Comparison of ENCODE assay signal across 9 cellular contexts in genomic region chr17:83198366-83199341, GRCh38.
DNase-seq lines count a peak whose midpoint lies in the region; ATAC-seq and TF ChIP-seq lines count a peak whose summit lies in the region.
"Had no signal": no experiment of that assay in that cellular context is flagged by ENCODE, and none has a peak within 500 bp of the region (broad histone marks: within the 10 kb centered on the region; RNA-seq: fewer than 3 reads in every experiment).

No MANE protein-coding gene starts in this region.

- no peak overlapping the region for H3K4me2 ChIP-seq in mesenchymal stem cell (ENCODE audit: low read length, poor library complexity, severe bottlenecking)

- no peak overlapping the region for H2BK12ac ChIP-seq in mesenchymal stem cell (ENCODE audit: low read length in 2 of 2)

- peak; percentile 7 for DNase-seq in activated gamma-delta T cell treated with Interleukin-2 at 50 U/mL for 16 hours
- DNase-seq in activated gamma-delta T cell (lab: John Stamatoyannopoulos, UW) = no peak
- no peak for DNase-seq in activated naive CD8-positive, alpha-beta T cell treated with anti-CD3 and anti-CD28 coated beads, Interleukin-2, amount 50 U/mL, for 24 hours
- no peak for DNase-seq in mesenchymal stem cell
- peak; percentile 65 for DNase-seq in upper lobe of right lung
- no peak for DNase-seq in ecto neural progenitor cell (ENCODE audit: low spot score)
- DNase-seq in DMS114 treated with DMSO at 0.1 percent for 48 hours (lab: John Stamatoyannopoulos, UW; ENCODE audit: unreplicated experiment) = no peak
- DNase-seq: NCI-H1694 treated with DMSO at 0.1 percent for 48 hours had no signal

- H3K4me1 ChIP-seq in mesenchymal stem cell (ENCODE audit: control insufficient read depth, insufficient read depth, low read depth, low read length) (peaks cover 44% of the 10 kb centered on the region), upper lobe of right lung (peaks cover 42% of the 10 kb centered on the region)

- no peak for ATAC-seq in activated naive CD8-positive, alpha-beta T cell treated with anti-CD3 and anti-CD28 coated beads, Interleukin-2, amount 50 U/mL, for 24 hours
- ATAC-seq in upper lobe of right lung (no peak), HG03469 (IDR thresholded peaks at IDR 0.05; ENCODE audit: unreplicated experiment) (no peak)

- peaks cover 70% of the 10 kb centered on the region for H3K4me1 Mint-ChIP-seq in activated naive CD8-positive, alpha-beta T cell treated with anti-CD3 and anti-CD28 coated beads, Interleukin-2, amount 50 U/mL, for 24 hours

- TF ChIP-seq CTCF in upper lobe of right lung (IDR thresholded peaks at IDR 0.05) = no peak

- H2AK5ac ChIP-seq in mesenchymal stem cell (ENCODE audit: low read length, severe bottlenecking) = no peak overlapping the region

- H3K9me3 Mint-ChIP-seq in activated naive CD8-positive, alpha-beta T cell treated with anti-CD3 and anti-CD28 coated beads, Interleukin-2, amount 50 U/mL, for 24 hours = no peaks in the 10 kb centered on the region

- H3K4me3 Mint-ChIP-seq in activated naive CD8-positive, alpha-beta T cell treated with anti-CD3 and anti-CD28 coated beads, Interleukin-2, amount 50 U/mL, for 24 hours = peak overlapping the region; percentile 65

- no peak overlapping the region for H2AFZ ChIP-seq in mesenchymal stem cell (ENCODE audit: low read depth, low read length)

- 85% methylated on average over 20 of the region's 27 CpGs for WGBS in mesenchymal stem cell

- H3K23ac ChIP-seq in mesenchymal stem cell (ENCODE audit: low read length in 2 of 2) = no peak overlapping the region

- H2BK15ac ChIP-seq in mesenchymal stem cell (ENCODE audit: low read depth, poor library complexity, severe bottlenecking) = no peak overlapping the region

- H3K9me3 ChIP-seq in mesenchymal stem cell (ENCODE audit: control insufficient read depth, low read length) (no peaks in the 10 kb centered on the region), upper lobe of right lung (no peaks in the 10 kb centered on the region)

- H3K27ac Mint-ChIP-seq in activated naive CD8-positive, alpha-beta T cell treated with anti-CD3 and anti-CD28 coated beads, Interleukin-2, amount 50 U/mL, for 24 hours = peak overlapping the region; percentile 98

- H4K8ac ChIP-seq in mesenchymal stem cell (ENCODE audit: low read length) = no peak overlapping the region

- no peaks in the 10 kb centered on the region for H3K36me3 Mint-ChIP-seq in activated naive CD8-positive, alpha-beta T cell treated with anti-CD3 and anti-CD28 coated beads, Interleukin-2, amount 50 U/mL, for 24 hours (ENCODE audit: low read depth)

- H3K79me1 ChIP-seq in mesenchymal stem cell (replicated peaks; ENCODE audit: low read length, poor library complexity, severe bottlenecking) = no peaks in the 10 kb centered on the region

- H2BK120ac ChIP-seq in mesenchymal stem cell (ENCODE audit: low read depth, low read length) = no peak overlapping the region

- H3K27ac ChIP-seq in mesenchymal stem cell (ENCODE audit: low read length, poor library complexity, severe bottlenecking) (no peak overlapping the region), upper lobe of right lung (peak overlapping the region; percentile 87)

- intact Hi-C loops in upper lobe of right lung (cut with DNase I) = no loop called here

- peak overlapping the region; percentile 85 for H3K9ac ChIP-seq in mesenchymal stem cell (ENCODE audit: low read length)

- H3K4ac ChIP-seq in mesenchymal stem cell (ENCODE audit: low read depth in 1 of 2, low read length in 2 of 2) = no peak overlapping the region

- no peak overlapping the region for H4K91ac ChIP-seq in mesenchymal stem cell (ENCODE audit: low read length)

- H3K36me3 ChIP-seq in mesenchymal stem cell (ENCODE audit: control insufficient read depth in 1 of 2, insufficient read depth in 2 of 2, low read depth in 1 of 2, low read length in 2 of 2) (no peaks in the 10 kb centered on the region), upper lobe of right lung (no peaks in the 10 kb centered on the region)

- no peak overlapping the region for H3K4me3 ChIP-seq in mesenchymal stem cell (ENCODE audit: insufficient read depth in 1 of 2, low read depth in 1 of 2, low read length in 2 of 2)
- H3K4me3 ChIP-seq in upper lobe of right lung = peak overlapping the region; percentile 28

- no peak overlapping the region for H2BK5ac ChIP-seq in mesenchymal stem cell (ENCODE audit: low read depth, low read length, poor library complexity, severe bottlenecking)

- H3K27me3 ChIP-seq in mesenchymal stem cell (ENCODE audit: control insufficient read depth in 1 of 2, insufficient read depth in 1 of 2, low read length in 2 of 2) = no peaks in the 10 kb centered on the region
- no peaks in the 10 kb centered on the region for H3K27me3 ChIP-seq in upper lobe of right lung

- no peak overlapping the region for H3K18ac ChIP-seq in mesenchymal stem cell (ENCODE audit: low read depth in 1 of 2, low read length in 2 of 2)

- peaks cover 3% of the 10 kb centered on the region for H3K27me3 Mint-ChIP-seq in activated naive CD8-positive, alpha-beta T cell treated with anti-CD3 and anti-CD28 coated beads, Interleukin-2, amount 50 U/mL, for 24 hours

- no peak overlapping the region for H3K14ac ChIP-seq in mesenchymal stem cell (ENCODE audit: low read length in 2 of 2)

Comparison
In these comparisons a context has a peak if more than half of its experiments do, and no peak if none do; other contexts are left out.
1. DNase-seq: peak in activated gamma-delta T cell treated with Interleukin-2 at 50 U/mL for 16 hours (single experiment) and upper lobe of right lung (single experiment); none in activated gamma-delta T cell (single experiment), activated naive CD8-positive, alpha-beta T cell treated with anti-CD3 and anti-CD28 coated beads, Interleukin-2, amount 50 U/mL, for 24 hours (single experiment), mesenchymal stem cell (single experiment), ecto neural progenitor cell (single experiment) and DMS114 treated with DMSO at 0.1 percent for 48 hours (single experiment).